Comparison of ENCODE assay signal across 9 cellular contexts in the genomic region with DNA sequence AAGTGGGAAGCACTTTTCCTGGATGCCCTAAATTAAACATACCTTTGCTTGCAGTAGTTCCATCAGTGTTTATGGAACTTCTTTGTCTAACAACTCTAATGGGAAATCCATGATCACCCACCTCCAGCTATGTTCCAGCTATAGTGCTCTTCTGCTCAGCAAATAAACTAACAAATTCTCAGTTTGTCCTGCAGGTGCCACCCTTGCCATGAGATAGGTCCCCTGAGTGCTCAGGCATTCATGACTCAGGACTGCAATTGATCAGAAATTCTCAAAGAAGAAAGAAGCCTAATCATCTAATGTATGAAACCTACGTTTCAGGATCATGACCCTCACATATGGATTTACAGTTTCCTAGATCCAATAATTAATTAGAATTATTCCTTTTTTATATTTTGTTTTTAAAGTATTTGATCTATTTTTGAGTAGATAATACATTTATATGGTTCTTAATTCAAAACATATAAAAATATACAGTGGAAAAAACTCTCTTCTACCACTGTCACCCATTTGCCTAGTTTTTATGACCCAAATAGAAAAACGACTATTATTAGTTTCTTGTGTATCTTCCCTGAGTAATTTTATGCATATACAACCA. TPM values are rescaled to one million over a fixed set of nuclear protein-coding genes. Genes with fewer than 3 reads are reported as not detected.
DNase-seq lines count a peak whose midpoint lies in the region; ATAC-seq, FAIRE-seq and TF ChIP-seq lines count a peak whose summit lies in the region.
"Had no signal": no experiment of that assay in that cellular context is flagged by ENCODE, and none has a peak within 500 bp of the region (broad histone marks: within the 10 kb centered on the region; RNA-seq: fewer than 3 reads in every experiment).

No MANE protein-coding gene starts in this region.

- CTCF ChIA-PET in H1 (lab: Charles Lee; ENCODE audit: partially characterized antibody), result interaction anchor here (0.7 to 9.3 kb wide), 35 partner anchors 10 to 698 kb away, joined by 3 to 335 read pairs (median 4); no protein-coding TSS in a partner anchor

- H3K23me2 ChIP-seq in H1 (ENCODE audit: low read depth, low read length), result no peaks in the 10 kb centered on the region

- H2BK20ac ChIP-seq in H1 (ENCODE audit: low read length), result no peak overlapping the region

- DNase-seq in GM12865 (ENCODE audit: low read depth) (peak; percentile 38), NCI-H748 treated with DMSO at 0.1 percent for 48 hours (lab: John Stamatoyannopoulos, UW) (peak; percentile 59), H1 (ENCODE audit: low read depth in 1 of 2, low spot score in 2 of 2) (peak; percentile 25 to 52), medulla oblongata (ENCODE audit: extremely low spot score) (peak; percentile 73)
- no peak for DNase-seq in stimulated activated CD4-positive, alpha-beta T cell treated with anti-CD3 and anti-CD28 coated beads, Interleukin-4, amount 100 ng/mL, for 24 hours

- no peak overlapping the region for H2BK5ac ChIP-seq in H1 (ENCODE audit: low read depth, low read length)

- H3K9ac ChIP-seq in H1 (replicated peaks in 1 of 4; ENCODE audit: extremely low read depth in 1 of 4, low read depth in 3 of 4, low read length in 3 of 4), result no peak overlapping the region

- H2BK12ac ChIP-seq in H1 (ENCODE audit: low read depth, low read length), result no peak overlapping the region

- TF ChIP-seq POLR2A in H1 (IDR thresholded peaks at IDR 0.05; ENCODE audit: control extremely low read depth in 1 of 2, low read depth in 2 of 2, low read length in 2 of 2), result no peak

- no peak overlapping the region for H3K18ac ChIP-seq in H1 (ENCODE audit: extremely low read depth, low read length)

- H4K5ac ChIP-seq in H1 (ENCODE audit: insufficient read length, low read depth, low read length), result no peak overlapping the region

- H3K56ac ChIP-seq in H1 (replicated peaks; ENCODE audit: insufficient read length, low read depth, low read length), result no peak overlapping the region

- POLR2A ChIA-PET in H1 (lab: Charles Lee; ENCODE audit: partially characterized antibody), result interaction anchor here (1.6 kb wide), 1 partner anchor 146 kb away, joined by 3 read pairs; no protein-coding TSS in a partner anchor

- no peaks in the 10 kb centered on the region; a peak in 1 of 7 replicates for H3K27me3 ChIP-seq in H1 (replicated peaks in 1 of 4; ENCODE audit: control insufficient read depth in 3 of 4, extremely low read depth in 1 of 4, insufficient read depth in 3 of 4, low read length in 3 of 4)

- H3K4me1 ChIP-seq in H1 (replicated peaks in 1 of 4; ENCODE audit: control insufficient read depth in 3 of 4, insufficient read depth in 4 of 4, low read length in 3 of 4), result peaks cover 0 to 2% (median 0%) of the 10 kb centered on the region in 4 experiments; a peak in 1 of 7 replicates

- no peaks in the 10 kb centered on the region for H4K20me1 ChIP-seq in H1 (replicated peaks in 1 of 2; ENCODE audit: control insufficient read depth in 1 of 2, insufficient read depth in 2 of 2, low read length in 2 of 2)

- FAIRE-seq in H1 (lab: Jason Lieb, UNC), result peak; percentile 81
- FAIRE-seq: colon had no signal

- TF ChIP-seq RAD21 in H1 (IDR thresholded peaks at IDR 0.05 in 1 of 2, conservative IDR thresholded peaks at IDR 0.05 in 1 of 2; ENCODE audit: low read depth in 2 of 2, low read length in 2 of 2), result peak; percentile 92 to 94

- H3K27ac ChIP-seq in 22Rv1 (no peak overlapping the region), H1 (ENCODE audit: low read depth, low read length) (no peak overlapping the region)

- no peaks in the 10 kb centered on the region for H3K9me3 ChIP-seq in H1 (ENCODE audit: insufficient read depth in 2 of 2, low read depth in 1 of 2, low read length in 1 of 2)

- H3K4ac ChIP-seq in H1 (replicated peaks; ENCODE audit: insufficient read length, low read depth, low read length), result no peak overlapping the region

- no peaks in the 10 kb centered on the region for H3K79me2 ChIP-seq in H1 (ENCODE audit: control insufficient read depth in 1 of 2, insufficient read depth in 2 of 2, low read length in 2 of 2)

- no peak overlapping the region for H3K23ac ChIP-seq in H1 (ENCODE audit: insufficient read length)

- no peak overlapping the region for H2BK120ac ChIP-seq in H1 (replicated peaks; ENCODE audit: low read depth, low read length)

- TF ChIP-seq EP300 in H1 (IDR thresholded peaks at IDR 0.05; ENCODE audit: borderline replicate concordance in 1 of 2, low read depth in 2 of 2, low read length in 2 of 2), result no peak

- H3K4me2 ChIP-seq in H1 (ENCODE audit: insufficient read depth in 1 of 2, low read depth in 2 of 2, low read length in 2 of 2), result no peak overlapping the region

- WGBS in H1 (ENCODE audit: extremely low coverage in 1 of 2, insufficient coverage in 1 of 2, insufficient read length in 1 of 2, insufficient replicate concordance in 2 of 2, low coverage in 1 of 2, low lambda C conversion rate in 2 of 2, missing lambda C conversion rate in 1 of 2), 2 experiments, result 27% methylated on average over 2 of the region's 2 CpGs; no CpG with 5 or more reads in 1 of the 2 experiments

- H3K36me3 ChIP-seq in H1 (ENCODE audit: control insufficient read depth in 2 of 4, insufficient read depth in 4 of 4, low read length in 3 of 4), result no peaks in the 10 kb centered on the region

- TF ChIP-seq CTCF in 22Rv1 (IDR thresholded peaks at IDR 0.05) (peak; percentile 85), GM12865 (IDR thresholded peaks at IDR 0.05; ENCODE audit: insufficient read depth, low read depth, low read length, missing control alignments) (peak; percentile 21), H1 (IDR thresholded peaks at IDR 0.05; ENCODE audit: control extremely low read depth in 1 of 3, insufficient read depth in 1 of 3, low read depth in 1 of 3, low read length in 3 of 3) (peak; percentile 23 to 80 (median 61))

- no peak overlapping the region for H2BK15ac ChIP-seq in H1 (ENCODE audit: low read length)

- no peak overlapping the region for H3K14ac ChIP-seq in H1 (ENCODE audit: insufficient read length)

- H2AK5ac ChIP-seq in H1 (ENCODE audit: low read depth, low read length), result no peak overlapping the region

- no peak overlapping the region for H2AFZ ChIP-seq in H1 (ENCODE audit: low read length)

- H4K91ac ChIP-seq in H1 (replicated peaks; ENCODE audit: insufficient read length, low read length), result no peak overlapping the region

- peak; percentile 58 for ATAC-seq in HG03469 (IDR thresholded peaks at IDR 0.05; ENCODE audit: unreplicated experiment)
- no peak for ATAC-seq in HG02970 (IDR thresholded peaks at IDR 0.05; ENCODE audit: low FRiP score, unreplicated experiment)

- H3K79me1 ChIP-seq in H1 (ENCODE audit: low read depth, low read length), result no peaks in the 10 kb centered on the region

- no peak overlapping the region for H4K8ac ChIP-seq in H1 (ENCODE audit: extremely low read depth, insufficient read depth, low read length)

- H3K4me3 ChIP-seq in GM12865 (ENCODE audit: low read depth, low read length) (no peak overlapping the region), H1 (ENCODE audit: extremely low read depth in 1 of 4, insufficient read depth in 2 of 4, low read depth in 3 of 4, low read length in 4 of 4) (no peak overlapping the region)

TF ChIP-seq in H1, 55 proteins besides CTCF, POLR2A, EP300 and RAD21:
- TF ChIP-seq MAFK (IDR thresholded peaks at IDR 0.05; ENCODE audit: low read depth, low read length) (peak; percentile 86), BACH1 (IDR thresholded peaks at IDR 0.05; ENCODE audit: low read length) (peak; percentile 95), KDM4A (IDR thresholded peaks at IDR 0.05; ENCODE audit: low read depth, low read length, severe bottlenecking) (no peak), SAP30 (IDR thresholded peaks at IDR 0.05; ENCODE audit: insufficient read depth, insufficient replicate concordance, low read length) (no peak), CEBPB (IDR thresholded peaks at IDR 0.05; ENCODE audit: low read depth, low read length) (no peak), TEAD4 (IDR thresholded peaks at IDR 0.05; ENCODE audit: low read depth, low read length) (no peak), SIN3A (conservative IDR thresholded peaks at IDR 0.05 in 1 of 2, IDR thresholded peaks at IDR 0.05 in 1 of 2; ENCODE audit: low read depth in 1 of 2, low read length in 2 of 2) (no peak)

RNA-seq across cellular contexts. Expression of a gene that starts 48.7 kb away (rescaled TPM):
- total RNA-seq in H1 (2021; fragmentation: NEBNext Ultra II Directional; extraction: Animal tissue kit (Norgen Biotek cat#: 25700)), result 0.58 and 1.2 TPM in 2 replicates
- 0.45 and 0.67 TPM in 2 replicates for polyA plus RNA-seq in H1 (2011; rRNA removed)
- polyA plus RNA-seq in H1 (2011; cell fraction: cytosol; rRNA removed), result 0.92 TPM
- polyA plus RNA-seq in H1 (2011; cell fraction: nucleus; rRNA removed), result 1.3 TPM
- 0.60 to 0.89 TPM (median 0.71 TPM) in 4 replicates for polyA plus RNA-seq in H1 (2012, experiment 1 of 2)
- polyA plus RNA-seq in H1 (2012, experiment 2 of 2), result 0.08 TPM
- 0.81 TPM for polyA plus RNA-seq in H1 (2013, experiment 1 of 2)
- 0.66 TPM for polyA plus RNA-seq in H1 (2013, experiment 2 of 2)
- 1.8 and 3.1 TPM in 2 replicates for polyA minus RNA-seq in H1 (2011; rRNA and poly(A)+ RNA removed)
- polyA minus RNA-seq in H1 (2011; cell fraction: cytosol; rRNA and poly(A)+ RNA removed), result not detected
- polyA minus RNA-seq in H1 (2011; cell fraction: nucleus; rRNA and poly(A)+ RNA removed), result 5.4 TPM

Comparison
In these comparisons a context has a peak if more than half of its experiments do, and no peak if none do; other contexts are left out.
1. CTCF ChIP-seq: peak in every context shown above with its lines; median percentile 85 in 22Rv1; 61 in H1; 21 in GM12865.